In the genomic region with DNA sequence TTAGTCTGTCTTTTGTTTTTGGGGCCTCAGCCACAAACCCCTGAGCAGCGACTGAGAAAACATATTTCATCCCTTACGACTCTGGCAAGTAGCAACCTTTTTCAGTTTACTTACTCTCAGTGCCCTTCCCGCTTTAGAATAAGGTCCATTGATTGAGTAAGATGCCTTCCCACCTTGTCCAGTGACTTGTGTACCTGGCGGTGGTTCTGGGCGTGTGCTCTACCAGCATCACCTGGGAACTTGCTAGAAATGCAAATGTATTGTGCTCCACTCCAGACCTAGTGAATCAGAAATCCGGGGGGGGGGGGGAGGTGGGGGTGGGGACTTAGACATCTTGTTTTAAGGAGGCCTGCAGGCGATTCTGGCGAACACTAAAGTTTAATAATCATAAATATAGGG, we compare ENCODE assay signal across 10 cellular contexts.
DNase-seq lines count a peak whose midpoint lies in the region; ATAC-seq and TF ChIP-seq lines count a peak whose summit lies in the region.
"Had no signal": no experiment of that assay in that cellular context is flagged by ENCODE, and none has a peak within 500 bp of the region (broad histone marks: within the 10 kb centered on the region; RNA-seq: fewer than 3 reads in every experiment).

No MANE protein-coding gene starts in this region.

- H3K4ac ChIP-seq in mesendoderm (ENCODE audit: low read depth, low read length) = no peak overlapping the region

- peak overlapping the region; percentile 64 for H3K4me3 Mint-ChIP-seq in Calu3 (ENCODE audit: low read depth, unreplicated experiment)
- H3K4me3 Mint-ChIP-seq in activated CD4-positive, alpha-beta memory T cell treated with anti-CD3 and anti-CD28 coated beads, Interleukin-2, amount 10 ng/mL, durations not matched to agents 7 days and 5 days = peak overlapping the region; percentile 31

- H3K36me3 ChIP-seq in mesendoderm (ENCODE audit: control insufficient read depth, insufficient read depth, low read length) (no peaks in the 10 kb centered on the region), BE2C (no peaks in the 10 kb centered on the region), psoas muscle (ENCODE audit: insufficient read depth in 1 of 2, low read depth in 1 of 2) (no peaks in the 10 kb centered on the region)
- H3K36me3 ChIP-seq: uterus had no signal

- POLR2A ChIA-PET in activated CD4-positive, alpha-beta memory T cell treated with anti-CD3 and anti-CD28 coated beads, Interleukin-2, amount 10 ng/mL, durations not matched to agents 7 days and 5 days (lab: Charles Lee) = interaction anchor here (0.7 to 5.2 kb wide), 17 partner anchors 11 to 1176 kb away, joined by 3 to 47 read pairs (median 4); a partner anchor contains a TSS

- H3K36me3 Mint-ChIP-seq in Calu3 (ENCODE audit: insufficient read depth, unreplicated experiment) = no peaks in the 10 kb centered on the region
- no peaks in the 10 kb centered on the region for H3K36me3 Mint-ChIP-seq in activated CD4-positive, alpha-beta memory T cell treated with anti-CD3 and anti-CD28 coated beads, Interleukin-2, amount 10 ng/mL, durations not matched to agents 7 days and 5 days (ENCODE audit: low read depth)

- no peaks in the 10 kb centered on the region for H3K79me2 ChIP-seq in mesendoderm (ENCODE audit: control insufficient read depth, insufficient read depth, low read length)

- H3K23ac ChIP-seq in mesendoderm (ENCODE audit: low read length) = no peak overlapping the region

- H3K79me1 ChIP-seq in mesendoderm (ENCODE audit: low read length) = no peaks in the 10 kb centered on the region

- H2BK5ac ChIP-seq in mesendoderm (ENCODE audit: low read length) = no peak overlapping the region

- H2BK15ac ChIP-seq in mesendoderm (replicated peaks; ENCODE audit: low read depth) = no peak overlapping the region

- H3K4me3 ChIP-seq in mesendoderm (ENCODE audit: low read length) (no peak overlapping the region), BE2C (ENCODE audit: low read depth, low read length) (no peak overlapping the region), psoas muscle (no peak overlapping the region)

- H3K18ac ChIP-seq in mesendoderm (ENCODE audit: low read length) = no peak overlapping the region

- TF ChIP-seq CTCF in Calu3 (IDR thresholded peaks at IDR 0.05; ENCODE audit: unreplicated experiment) (no peak), BE2C (IDR thresholded peaks at IDR 0.05; ENCODE audit: low read depth, low read length) (no peak), psoas muscle (IDR thresholded peaks at IDR 0.05) (no peak)

- H3K9me3 ChIP-seq in BE2C (no peaks in the 10 kb centered on the region), psoas muscle (no peaks in the 10 kb centered on the region)
- H3K9me3 ChIP-seq: uterus had no signal

- intact Hi-C loops in Calu3 (cut with micrococcal nuclease; ENCODE audit: unreplicated experiment) = loop anchor here (1.0 to 2.0 kb wide), 2 partner anchors 48 to 130 kb away; no protein-coding TSS in a partner anchor
- intact Hi-C loops in psoas muscle (cut with DNase I) = no loop called here

- H3K4me1 ChIP-seq in mesendoderm (ENCODE audit: control insufficient read depth, low read depth, low read length) (peaks cover 4% of the 10 kb centered on the region), BE2C (peaks cover 2% of the 10 kb centered on the region; the same call in 1 of the 2 replicates), psoas muscle (peaks cover 4% of the 10 kb centered on the region)
- H3K4me1 ChIP-seq: uterus had no signal

- peaks cover 72% of the 10 kb centered on the region for H3K27me3 Mint-ChIP-seq in Calu3 (ENCODE audit: unreplicated experiment)
- H3K27me3 Mint-ChIP-seq in activated CD4-positive, alpha-beta memory T cell treated with anti-CD3 and anti-CD28 coated beads, Interleukin-2, amount 10 ng/mL, durations not matched to agents 7 days and 5 days = peaks cover 18% of the 10 kb centered on the region

- H3K27ac ChIP-seq in mesendoderm (ENCODE audit: low read depth, low read length) (no peak overlapping the region), psoas muscle (no peak overlapping the region)
- H3K27ac ChIP-seq: uterus had no signal

- H3K9ac ChIP-seq in mesendoderm (ENCODE audit: low read length) = no peak overlapping the region

- peak; percentile 23 for ATAC-seq in GM21515 (IDR thresholded peaks at IDR 0.05; ENCODE audit: unreplicated experiment)
- ATAC-seq in psoas muscle = no peak
- no peak for ATAC-seq in HG02588 (IDR thresholded peaks at IDR 0.05; ENCODE audit: unreplicated experiment)
- ATAC-seq: Panc1 had no signal

- WGBS in mesendoderm (ENCODE audit: extremely low coverage, insufficient coverage, low lambda C conversion rate) = no CpG with 5 or more reads among the region's 8 CpGs
- 19 to 23% (median 21%) methylated on average over 8 of the region's 8 CpGs for WGBS in psoas muscle, 3 donors

- no peak overlapping the region for H3K56ac ChIP-seq in mesendoderm (ENCODE audit: low read length)

- H4K5ac ChIP-seq in mesendoderm (ENCODE audit: low read length) = no peak overlapping the region

- H3K27ac Mint-ChIP-seq in Calu3 (ENCODE audit: unreplicated experiment) = no peak overlapping the region
- peak overlapping the region; percentile 92 for H3K27ac Mint-ChIP-seq in activated CD4-positive, alpha-beta memory T cell treated with anti-CD3 and anti-CD28 coated beads, Interleukin-2, amount 10 ng/mL, durations not matched to agents 7 days and 5 days

- BruUV-seq in Calu3 (replicated peaks; lab: Mats Ljungman, UMichigan) = no TSS peak

- no peaks in the 10 kb centered on the region for H3K4me1 Mint-ChIP-seq in Calu3 (ENCODE audit: low read depth, unreplicated experiment)
- peaks cover 57% of the 10 kb centered on the region for H3K4me1 Mint-ChIP-seq in activated CD4-positive, alpha-beta memory T cell treated with anti-CD3 and anti-CD28 coated beads, Interleukin-2, amount 10 ng/mL, durations not matched to agents 7 days and 5 days

- CTCF ChIA-PET in Calu3 (lab: Charles Lee) = interaction anchor here (0.5 to 1.9 kb wide), 10 partner anchors 8 to 345 kb away, joined by 3 to 58 read pairs (median 4); no protein-coding TSS in a partner anchor
- CTCF ChIA-PET in activated CD4-positive, alpha-beta memory T cell treated with anti-CD3 and anti-CD28 coated beads, Interleukin-2, amount 10 ng/mL, durations not matched to agents 7 days and 5 days (lab: Charles Lee) = interaction anchor here (0.6 to 7.2 kb wide), 68 partner anchors 8 to 441 kb away, joined by 3 to 152 read pairs (median 5); a partner anchor contains a TSS

- no peak overlapping the region for H4K8ac ChIP-seq in mesendoderm (ENCODE audit: low read depth, low read length)

- H2BK120ac ChIP-seq in mesendoderm (ENCODE audit: low read depth, low read length) = no peak overlapping the region

- no peak for DNase-seq in Calu3
- DNase-seq in activated CD4-positive, alpha-beta memory T cell treated with anti-CD3 and anti-CD28 coated beads, Interleukin-2, amount 10 ng/mL, durations not matched to agents 7 days and 5 days = no peak
- peak; percentile 25 for DNase-seq in mesendoderm
- no peak for DNase-seq in BE2C
- DNase-seq in psoas muscle = no peak
- DNase-seq in kidney tubule cell (ENCODE audit: low spot score) = no peak

- no peaks in the 10 kb centered on the region for H3K27me3 ChIP-seq in mesendoderm (ENCODE audit: insufficient read depth, low read length, poor library complexity)
- H3K27me3 ChIP-seq in BE2C = no peaks in the 10 kb centered on the region
- peaks cover 0 to 5% (median 0%) of the 10 kb centered on the region in 3 donors for H3K27me3 ChIP-seq in psoas muscle (ENCODE audit: insufficient read depth in 3 of 3, low read length in 2 of 3)
- H3K27me3 ChIP-seq: uterus had no signal

- H2AK5ac ChIP-seq in mesendoderm (ENCODE audit: low read length) = no peak overlapping the region

- no peaks in the 10 kb centered on the region for H3K9me3 Mint-ChIP-seq in Calu3 (ENCODE audit: low read depth, unreplicated experiment)
- no peaks in the 10 kb centered on the region for H3K9me3 Mint-ChIP-seq in activated CD4-positive, alpha-beta memory T cell treated with anti-CD3 and anti-CD28 coated beads, Interleukin-2, amount 10 ng/mL, durations not matched to agents 7 days and 5 days

- H3K4me2 ChIP-seq in mesendoderm (ENCODE audit: low read length) = no peak overlapping the region
